ENCODE assay signal across 34 cellular contexts in genomic region chr15:75460646-75461045, GRCh38. TPM values are rescaled to one million over a fixed set of nuclear protein-coding genes. Genes with fewer than 3 reads are reported as not detected.
DNase-seq lines count a peak whose midpoint lies in the region; ATAC-seq, FAIRE-seq and TF ChIP-seq lines count a peak whose summit lies in the region.
"Had no signal": no experiment of that assay in that cellular context is flagged by ENCODE, and none has a peak within 500 bp of the region (broad histone marks: within the 10 kb centered on the region; RNA-seq: fewer than 3 reads in every experiment).

No MANE protein-coding gene starts in this region.

- no peaks in the 10 kb centered on the region for H3K9me2 ChIP-seq in hepatocyte (replicated peaks; ENCODE audit: insufficient read depth)

- BruUV-seq in Panc1 (replicated peaks; lab: Mats Ljungman, UMichigan), result no TSS peak

- peak; percentile 49 for FAIRE-seq in A549 (lab: Jason Lieb, UNC)
- FAIRE-seq: D721Med, GM18507, GM19239 had no signal

- TF ChIP-seq RAD21 in A549 (conservative IDR thresholded peaks at IDR 0.05 in 1 of 2, IDR thresholded peaks at IDR 0.05 in 1 of 2), result no peak

- intact Hi-C loops in Panc1 (cut with micrococcal nuclease; ENCODE audit: unreplicated experiment), result no loop called here

- H2AFZ ChIP-seq in hepatocyte, result no peak overlapping the region

- H3K4me3 ChIP-seq in A549 (no peak overlapping the region), Panc1 (ENCODE audit: low read depth in 2 of 2, low read length in 2 of 2) (no peak overlapping the region), hepatocyte (no peak overlapping the region), coronary artery (no peak overlapping the region)
- H3K4me3 ChIP-seq: breast epithelium, ovary, skin epidermis, thyroid gland had no signal

- no peaks in the 10 kb centered on the region for H3K27me3 ChIP-seq in Panc1 (ENCODE audit: control insufficient read depth, insufficient read depth, low read length)
- no peaks in the 10 kb centered on the region for H3K27me3 ChIP-seq in hepatocyte
- H3K27me3 ChIP-seq: breast epithelium, ovary, thyroid gland had no signal

- 52% methylated on average over 4 of the region's 4 CpGs for WGBS in A549 (ENCODE audit: missing lambda C conversion rate)
- WGBS in hepatocyte (ENCODE audit: low lambda C conversion rate, missing lambda C conversion rate), result 78% methylated on average over 4 of the region's 4 CpGs

- no peak for TF ChIP-seq CTCF in A549 (IDR thresholded peaks at IDR 0.05)
- TF ChIP-seq CTCF in Panc1 (IDR thresholded peaks at IDR 0.05), result no peak
- TF ChIP-seq CTCF in hepatocyte (IDR thresholded peaks at IDR 0.05; ENCODE audit: poor library complexity), result no peak
- no peak for TF ChIP-seq CTCF in coronary artery (IDR thresholded peaks at IDR 0.05)

- TF ChIP-seq EP300 in A549 (IDR thresholded peaks at IDR 0.05), result no peak

- H3K4me2 ChIP-seq in A549 (peak overlapping the region; percentile 57), hepatocyte (peak overlapping the region; percentile 44)

- H3K36me3 ChIP-seq in Panc1 (ENCODE audit: control insufficient read depth, insufficient read depth, low read length) (peaks cover 3% of the 10 kb centered on the region; the same call in 1 of the 2 replicates), hepatocyte (replicated peaks; ENCODE audit: insufficient read depth, low read depth) (no peaks in the 10 kb centered on the region)
- H3K36me3 ChIP-seq: breast epithelium, ovary, thyroid gland had no signal

- no peak for TF ChIP-seq POLR2A in A549 (IDR thresholded peaks at IDR 0.05; ENCODE audit: low read length)

- ATAC-seq in A549 (no peak), Panc1 (no peak), HG03521 (IDR thresholded peaks at IDR 0.05; ENCODE audit: unreplicated experiment) (no peak)
- ATAC-seq: activated CD8-positive, alpha-beta T cell treated with anti-CD3 and anti-CD28 coated beads for 36 hours; left ventricle myocardium superior; natural killer cell; PC-3; SK-N-SH treated with all-trans-retinoic acid at 6 μM for 48 hours; T-helper 17 cell had no signal

- peak overlapping the region; percentile 16 to 46; a peak in 5 of 6 replicates for H3K27ac ChIP-seq in A549
- H3K27ac ChIP-seq in Panc1 (ENCODE audit: low read length), result peak overlapping the region; percentile 53; the same call in 1 of the 2 replicates
- peak overlapping the region; percentile 86 for H3K27ac ChIP-seq in hepatocyte
- H3K27ac ChIP-seq in coronary artery, result no peak overlapping the region
- H3K27ac ChIP-seq: breast epithelium, ovary, skin epidermis, thyroid gland had no signal

- POLR2A ChIA-PET in A549 (lab: Yijun Ruan, JAX), result interaction anchor here (1.5 kb wide), 1 partner anchor 9 kb away, joined by 7 read pairs; the partner anchor contains the start of gene SIN3A
- POLR2A ChIA-PET in Panc1 (lab: Charles Lee), result no interaction called here

- H3K4me1 ChIP-seq in A549, result peaks cover 30% of the 10 kb centered on the region
- peaks cover 34% of the 10 kb centered on the region for H3K4me1 ChIP-seq in Panc1 (ENCODE audit: control insufficient read depth, insufficient read depth, low read length)
- peaks cover 28% of the 10 kb centered on the region for H3K4me1 ChIP-seq in hepatocyte (ENCODE audit: insufficient read depth)
- H3K4me1 ChIP-seq: breast epithelium had no signal

- in situ Hi-C loops in Panc1 (cut with HindIII; ENCODE audit: low pct_unique_long_range_greater_than_20kb, low sequenced_read_pairs), result no loop called here

- no peaks in the 10 kb centered on the region for H3K9me3 ChIP-seq in A549
- H3K9me3 ChIP-seq in Panc1 (ENCODE audit: control insufficient read depth, insufficient read depth, low read depth, low read length), result no peaks in the 10 kb centered on the region
- no peaks in the 10 kb centered on the region for H3K9me3 ChIP-seq in hepatocyte (ENCODE audit: low read depth)
- H3K9me3 ChIP-seq: breast epithelium, ovary, thyroid gland had no signal

- no peaks in the 10 kb centered on the region for H4K20me1 ChIP-seq in hepatocyte (ENCODE audit: insufficient read depth, poor library complexity, severe bottlenecking)

- CTCF ChIA-PET in A549 (lab: Yijun Ruan, JAX), result interaction anchor here (1.0 to 1.2 kb wide), 2 partner anchors 9 to 120 kb away, joined by 3 read pairs; no protein-coding TSS in a partner anchor
- CTCF ChIA-PET in Panc1 (lab: Charles Lee), result no interaction called here

- peak in 1 of 2 experiments; percentile 39 for DNase-seq in A549 (ENCODE audit: low read depth in 1 of 2, low spot score in 1 of 2)
- DNase-seq in Panc1 (ENCODE audit: low read depth, low spot score), result no peak
- peak; percentile 47 for DNase-seq in hepatocyte (ENCODE audit: low spot score)
- DNase-seq in mucosa of gallbladder (ENCODE audit: low spot score), result peak; percentile 14
- no peak for DNase-seq in SKM-1 (lab: John Stamatoyannopoulos, UW; ENCODE audit: unreplicated experiment)
- no peak for DNase-seq in NCI-H187 treated with DMSO at 0.1 percent for 48 hours (lab: John Stamatoyannopoulos, UW)
- DNase-seq in coronary artery (ENCODE audit: low spot score), result no peak
- DNase-seq: activated CD4-positive, alpha-beta T cell treated with anti-CD3 and anti-CD28 coated beads for 1 hour; activated CD8-positive, alpha-beta memory T cell treated with anti-CD3 and anti-CD28 coated beads, Interleukin-2, amount 50 U/mL, for 48 hours; activated CD8-positive, alpha-beta T cell treated with anti-CD3 and anti-CD28 coated beads for 36 hours; AML-193; CD4-positive, alpha-beta T cell; DND-41; effector CD4-positive, alpha-beta T cell; H7; Karpas-422; left ventricle myocardium superior; natural killer cell; NCI-H1417; NCI-H2081 treated with DMSO at 0.1 percent for 48 hours; NCI-H2227 treated with DMSO at 0.1 percent for 48 hours; NCI-H526 treated with DMSO at 0.1 percent for 48 hours; ovary; PC-3; Right ventricle myocardium superior; T-helper 17 cell; thyroid gland had no signal

- no peaks in the 10 kb centered on the region for H3K79me2 ChIP-seq in hepatocyte

TF ChIP-seq in A549, 52 proteins besides CTCF, POLR2A, EP300 and RAD21:
- no peak for TF ChIP-seq BHLHE40 (IDR thresholded peaks at IDR 0.05; ENCODE audit: low read depth, low read length)
- no peak for TF ChIP-seq POLR2AphosphoS2 (conservative IDR thresholded peaks at IDR 0.05; ENCODE audit: low read length)
- TF ChIP-seq HMGXB4 (CRISPR knock-in tag; IDR thresholded peaks at IDR 0.05; ENCODE audit: borderline replicate concordance), result no peak
- TF ChIP-seq ESRRA (IDR thresholded peaks at IDR 0.05; ENCODE audit: borderline replicate concordance, low read length), result no peak
- no peak for TF ChIP-seq SREBF2 (IDR thresholded peaks at IDR 0.05)
- no peak for TF ChIP-seq RNF2 (IDR thresholded peaks at IDR 0.05; ENCODE audit: borderline replicate concordance, low read depth)
- no peak for TF ChIP-seq ZC3H11A (IDR thresholded peaks at IDR 0.05)
- no peak for TF ChIP-seq EHMT2 (IDR thresholded peaks at IDR 0.05; ENCODE audit: low read depth)
- no peak for TF ChIP-seq CHD2 (IDR thresholded peaks at IDR 0.05; ENCODE audit: low read length, partially characterized antibody)
- no peak for TF ChIP-seq HEYL (CRISPR knock-in tag; IDR thresholded peaks at IDR 0.05)
- no peak for TF ChIP-seq CBX2 (IDR thresholded peaks at IDR 0.05; ENCODE audit: borderline replicate concordance, low read depth)
- TF ChIP-seq SMC3 (IDR thresholded peaks at IDR 0.05), result no peak
- TF ChIP-seq NFE2L2 (conservative IDR thresholded peaks at IDR 0.05; ENCODE audit: low read length), result no peak
- TF ChIP-seq JUN (IDR thresholded peaks at IDR 0.05), result no peak
- no peak for TF ChIP-seq PHF8 (IDR thresholded peaks at IDR 0.05; ENCODE audit: borderline replicate concordance, low read depth)
- no peak for TF ChIP-seq GATA3 (IDR thresholded peaks at IDR 0.05; ENCODE audit: borderline replicate concordance)
- TF ChIP-seq HOXB5 (CRISPR knock-in tag; IDR thresholded peaks at IDR 0.05), result no peak

RNA-seq across cellular contexts. Expression of gene SIN3A, which starts 9.2 kb away (rescaled TPM):
- polyA plus RNA-seq in A549 (2011; rRNA removed) (46.8 and 48.7 TPM in 2 replicates), A549 (2017; fragmentation: RNase III; extraction: RNeasy Plus Mini Kit Qiagen cat#74134 plus additional on column Dnase treatment) (33.9 to 38.6 TPM (median 35.9 TPM) in 3 replicates), hepatocyte (13.3 and 16.5 TPM in 2 replicates)
- polyA plus RNA-seq in A549 (2012; cell fraction: cytosol; rRNA removed), result 30.7 and 42.3 TPM in 2 replicates
- polyA plus RNA-seq in A549 (2012; cell fraction: nucleus; rRNA removed), result 57.9 and 65.8 TPM in 2 replicates
- 104 TPM in 2 replicates for polyA minus RNA-seq in A549 (2011; rRNA and poly(A)+ RNA removed)
- total RNA-seq in Panc1 (2021; ENCODE audit: unreplicated experiment) (107 TPM), hepatocyte (28.8 and 35.8 TPM in 2 replicates), mucosa of gallbladder (65.5 TPM)
- 48.8 TPM for polyA plus RNA-seq in Panc1 (2012; ENCODE audit: insufficient read length)

Comparison
In these comparisons a context has a peak if more than half of its experiments do, and no peak if none do; other contexts are left out.
1. DNase-seq: peak in hepatocyte (single experiment) and mucosa of gallbladder (single experiment); none in Panc1 (single experiment), SKM-1 (single experiment), NCI-H187 treated with DMSO at 0.1 percent for 48 hours (single experiment) and coronary artery (single experiment).
2. H3K27ac ChIP-seq: peak in A549 (2 of 2), Panc1 (single experiment) and hepatocyte (single experiment); none in coronary artery (0 of 2).